In genomic region chr10:98886686-98887085, GRCh38 we compare ENCODE assay signal across 19 cellular contexts.
DNase-seq lines count a peak whose midpoint lies in the region; ATAC-seq, FAIRE-seq and TF ChIP-seq lines count a peak whose summit lies in the region.
"Had no signal": no experiment of that assay in that cellular context is flagged by ENCODE, and none has a peak within 500 bp of the region (broad histone marks: within the 10 kb centered on the region; RNA-seq: fewer than 3 reads in every experiment).

No MANE protein-coding gene starts in this region.

- no peaks in the 10 kb centered on the region for H3K36me3 Mint-ChIP-seq in GM23338 (ENCODE audit: low read depth)
- H3K36me3 Mint-ChIP-seq: natural killer cell had no signal

- CTCF ChIA-PET in PC-9 (lab: Charles Lee), result no interaction called here

- H3K27ac Mint-ChIP-seq in GM23338, result no peak overlapping the region
- H3K27ac Mint-ChIP-seq: activated CD8-positive, alpha-beta T cell treated with anti-CD3 and anti-CD28 coated beads, Interleukin-2, amount 10 ng/mL, durations not matched to agents 7 days and 5 days; activated T-helper 17 cell treated with anti-CD3 and anti-CD28 coated beads, Interleukin-2, amount 50 U/mL, for 72 hours; natural killer cell had no signal

- no peak overlapping the region for H3K4me2 ChIP-seq in GM23338
- no peak overlapping the region for H3K4me2 ChIP-seq in mesenchymal stem cell (ENCODE audit: low read length, poor library complexity, severe bottlenecking)
- no peak overlapping the region for H3K4me2 ChIP-seq in PC-9
- H3K4me2 ChIP-seq: BLaER1 had no signal

- no peak overlapping the region for H3K14ac ChIP-seq in mesenchymal stem cell (ENCODE audit: low read length in 2 of 2)

- H3K9me3 ChIP-seq in mesenchymal stem cell (ENCODE audit: control insufficient read depth, low read length), result no peaks in the 10 kb centered on the region
- H3K9me3 ChIP-seq in PC-9 (ENCODE audit: insufficient read depth, low read depth), result no peaks in the 10 kb centered on the region
- H3K9me3 ChIP-seq: BLaER1, esophagus muscularis mucosa had no signal

- ATAC-seq in GM23338, result no peak
- ATAC-seq: activated CD8-positive, alpha-beta T cell treated with anti-CD3 and anti-CD28 coated beads, Interleukin-2, amount 10 ng/mL, durations not matched to agents 7 days and 5 days; activated T-helper 17 cell treated with anti-CD3 and anti-CD28 coated beads, Interleukin-2, amount 50 U/mL, for 72 hours; natural killer cell; Right ventricle myocardium inferior had no signal

- intact Hi-C loops in PC-9 (cut with micrococcal nuclease; ENCODE audit: unreplicated experiment), result no loop called here

- POLR2A ChIA-PET in PC-9 (lab: Charles Lee; ENCODE audit: unreplicated experiment), result no interaction called here

- TF ChIP-seq CTCF in GM23338 (conservative IDR thresholded peaks at IDR 0.05; ENCODE audit: low read depth in 2 of 2), result no peak
- no peak for TF ChIP-seq CTCF in bronchial epithelial cell (IDR thresholded peaks at IDR 0.05; ENCODE audit: insufficient read depth, low read length, severe bottlenecking)
- TF ChIP-seq CTCF in PC-9 (conservative IDR thresholded peaks at IDR 0.05), result no peak

- no peak for DNase-seq in GM23338 (ENCODE audit: low spot score)
- DNase-seq in NOMO-1 treated with DMSO at 0.1 percent for 48 hours (lab: John Stamatoyannopoulos, UW; ENCODE audit: unreplicated experiment), result peak; percentile 90
- peak; percentile 83 for DNase-seq in bronchial epithelial cell (ENCODE audit: low read depth)
- peak; percentile 42 for DNase-seq in mesenchymal stem cell
- no peak for DNase-seq in activated CD4-positive, alpha-beta T cell treated with anti-CD3 and anti-CD28 coated beads for 1 hour
- DNase-seq in PC-9, result no peak
- DNase-seq in GM19239 (ENCODE audit: insufficient read length, low spot score), result no peak
- no peak for DNase-seq in activated CD4-positive, alpha-beta T cell treated with anti-CD3 and anti-CD28 coated beads, Interleukin-2, amount 50 U/mL, for 4 hours
- DNase-seq: activated CD8-positive, alpha-beta T cell treated with anti-CD3 and anti-CD28 coated beads, Interleukin-2, amount 10 ng/mL, durations not matched to agents 7 days and 5 days; natural killer cell; NCI-H2029; NCI-H526 treated with DMSO at 0.1 percent for 48 hours had no signal

- H4K91ac ChIP-seq in mesenchymal stem cell (ENCODE audit: low read length), result no peak overlapping the region

- H3K79me1 ChIP-seq in mesenchymal stem cell (replicated peaks; ENCODE audit: low read length, poor library complexity, severe bottlenecking), result no peaks in the 10 kb centered on the region

- H3K18ac ChIP-seq in mesenchymal stem cell (ENCODE audit: low read depth in 1 of 2, low read length in 2 of 2), result no peak overlapping the region

- no peak overlapping the region for H3K4me3 Mint-ChIP-seq in GM23338
- H3K4me3 Mint-ChIP-seq: activated CD8-positive, alpha-beta T cell treated with anti-CD3 and anti-CD28 coated beads, Interleukin-2, amount 10 ng/mL, durations not matched to agents 7 days and 5 days; activated T-helper 17 cell treated with anti-CD3 and anti-CD28 coated beads, Interleukin-2, amount 50 U/mL, for 72 hours; natural killer cell had no signal

- H4K8ac ChIP-seq in mesenchymal stem cell (ENCODE audit: low read length), result no peak overlapping the region

- no peaks in the 10 kb centered on the region for H3K9me2 ChIP-seq in GM23338 (ENCODE audit: insufficient read depth)
- no peaks in the 10 kb centered on the region for H3K9me2 ChIP-seq in PC-9 (ENCODE audit: insufficient read depth)

- peaks cover 1% of the 10 kb centered on the region for H3K27me3 Mint-ChIP-seq in GM23338 (ENCODE audit: insufficient read depth, low read depth, poor library complexity)

- no peak overlapping the region for H2BK120ac ChIP-seq in mesenchymal stem cell (ENCODE audit: low read depth, low read length)

- H4K20me1 ChIP-seq in GM23338 (replicated peaks; ENCODE audit: insufficient read depth), result no peaks in the 10 kb centered on the region
- no peaks in the 10 kb centered on the region for H4K20me1 ChIP-seq in PC-9 (ENCODE audit: insufficient read depth)
- H4K20me1 ChIP-seq: BLaER1 had no signal

- H3F3A ChIP-seq in GM23338 (replicated peaks; ENCODE audit: low read depth) (no peaks in the 10 kb centered on the region), PC-9 (ENCODE audit: insufficient read depth, low read depth) (no peaks in the 10 kb centered on the region)

- H3K27me3 ChIP-seq in GM23338 (ENCODE audit: insufficient read depth) (no peaks in the 10 kb centered on the region), bronchial epithelial cell (ENCODE audit: control insufficient read depth, insufficient read depth, low read length) (no peaks in the 10 kb centered on the region), mesenchymal stem cell (ENCODE audit: control insufficient read depth in 1 of 2, insufficient read depth in 1 of 2, low read length in 2 of 2) (no peaks in the 10 kb centered on the region), PC-9 (ENCODE audit: insufficient read depth, low read depth) (no peaks in the 10 kb centered on the region)
- H3K27me3 ChIP-seq: BLaER1, esophagus muscularis mucosa had no signal

- H2BK12ac ChIP-seq in mesenchymal stem cell (ENCODE audit: low read length in 2 of 2), result no peak overlapping the region

- H3K4me1 ChIP-seq in GM23338 (ENCODE audit: insufficient read depth) (no peaks in the 10 kb centered on the region), mesenchymal stem cell (ENCODE audit: control insufficient read depth, insufficient read depth, low read depth, low read length) (no peaks in the 10 kb centered on the region), PC-9 (replicated peaks; ENCODE audit: insufficient read depth) (no peaks in the 10 kb centered on the region)
- H3K4me1 ChIP-seq: BLaER1, esophagus muscularis mucosa had no signal

- 85% methylated on average over 1 of the region's 1 CpG for WGBS in mesenchymal stem cell

- H3K36me3 ChIP-seq in GM23338 (ENCODE audit: insufficient read depth), result no peaks in the 10 kb centered on the region
- H3K36me3 ChIP-seq in bronchial epithelial cell (ENCODE audit: control insufficient read depth, insufficient read depth, low read length), result no peaks in the 10 kb centered on the region
- H3K36me3 ChIP-seq in mesenchymal stem cell (ENCODE audit: control insufficient read depth in 1 of 2, insufficient read depth in 2 of 2, low read depth in 1 of 2, low read length in 2 of 2), result no peaks in the 10 kb centered on the region
- no peaks in the 10 kb centered on the region for H3K36me3 ChIP-seq in PC-9 (ENCODE audit: low read depth)
- H3K36me3 ChIP-seq: BLaER1, esophagus muscularis mucosa had no signal

- no TSS peak for BruUV-seq in PC-9 (replicated peaks; lab: Mats Ljungman, UMichigan)

- H3K27ac ChIP-seq in GM23338 (ENCODE audit: low read depth) (no peak overlapping the region), mesenchymal stem cell (ENCODE audit: low read length, poor library complexity, severe bottlenecking) (no peak overlapping the region), PC-9 (no peak overlapping the region)
- H3K27ac ChIP-seq: BLaER1, coronary artery, esophagus muscularis mucosa had no signal

- H3K79me2 ChIP-seq in GM23338 (replicated peaks; ENCODE audit: insufficient read depth), result no peaks in the 10 kb centered on the region
- H3K79me2 ChIP-seq in PC-9 (ENCODE audit: low read depth), result no peaks in the 10 kb centered on the region

- peak overlapping the region; percentile 15; the same call in 1 of the 2 replicates for H2AFZ ChIP-seq in GM23338
- no peak overlapping the region for H2AFZ ChIP-seq in mesenchymal stem cell (ENCODE audit: low read depth, low read length)
- H2AFZ ChIP-seq in PC-9, result no peak overlapping the region

- no peak overlapping the region for H2BK15ac ChIP-seq in mesenchymal stem cell (ENCODE audit: low read depth, poor library complexity, severe bottlenecking)

- no peak overlapping the region for H2AK5ac ChIP-seq in mesenchymal stem cell (ENCODE audit: low read length, severe bottlenecking)

- no peak for FAIRE-seq in bronchial epithelial cell (lab: Jason Lieb, UNC)
- no peak for FAIRE-seq in GM19239 (lab: Jason Lieb, UNC)
- FAIRE-seq: G401.6, GM12892 had no signal

- H3K4me3 ChIP-seq in GM23338 (no peak overlapping the region), bronchial epithelial cell (ENCODE audit: low read depth, low read length) (no peak overlapping the region), mesenchymal stem cell (ENCODE audit: insufficient read depth in 1 of 2, low read depth in 1 of 2, low read length in 2 of 2) (no peak overlapping the region), PC-9 (no peak overlapping the region)
- H3K4me3 ChIP-seq: BLaER1, coronary artery, esophagus muscularis mucosa had no signal

- no peak overlapping the region for H2BK5ac ChIP-seq in mesenchymal stem cell (ENCODE audit: low read depth, low read length, poor library complexity, severe bottlenecking)

- H3K23ac ChIP-seq in mesenchymal stem cell (ENCODE audit: low read length in 2 of 2), result no peak overlapping the region

- H3K9ac ChIP-seq in mesenchymal stem cell (ENCODE audit: low read length), result no peak overlapping the region
- H3K9ac ChIP-seq: BLaER1 had no signal

- no peaks in the 10 kb centered on the region; the same call in 2 of the 3 replicates for H3K4me1 Mint-ChIP-seq in GM23338
- H3K4me1 Mint-ChIP-seq: activated T-helper 17 cell treated with anti-CD3 and anti-CD28 coated beads, Interleukin-2, amount 50 U/mL, for 72 hours; natural killer cell had no signal

- H3K4ac ChIP-seq in mesenchymal stem cell (ENCODE audit: low read depth in 1 of 2, low read length in 2 of 2), result no peak overlapping the region

- no peaks in the 10 kb centered on the region for H3K9me3 Mint-ChIP-seq in GM23338

TF ChIP-seq in GM23338, 12 proteins besides CTCF, POLR2A, EP300 and RAD21 (continues in another document):
- TF ChIP-seq POLR2AphosphoS5 (IDR thresholded peaks at IDR 0.05; ENCODE audit: low read depth) (no peak), JUNB (IDR thresholded peaks at IDR 0.05; ENCODE audit: unreplicated experiment) (no peak), EZH2phosphoT487 (IDR thresholded peaks at IDR 0.05; ENCODE audit: unreplicated experiment) (no peak), NANOG (IDR thresholded peaks at IDR 0.05; ENCODE audit: borderline replicate concordance) (no peak), ZNF331 (CRISPR knock-in tag; IDR thresholded peaks at IDR 0.05; ENCODE audit: low read depth) (no peak)

Comparison
In these comparisons a context has a peak if more than half of its experiments do, and no peak if none do; other contexts are left out.
1. DNase-seq: peak in NOMO-1 treated with DMSO at 0.1 percent for 48 hours (single experiment), bronchial epithelial cell (single experiment) and mesenchymal stem cell (single experiment); none in GM23338 (single experiment), activated CD4-positive, alpha-beta T cell treated with anti-CD3 and anti-CD28 coated beads for 1 hour (single experiment), PC-9 (0 of 2), GM19239 (single experiment) and activated CD4-positive, alpha-beta T cell treated with anti-CD3 and anti-CD28 coated beads, Interleukin-2, amount 50 U/mL, for 4 hours (0 of 2).